ENCODE assay signal across 26 cellular contexts in genomic region chr21:32459972-32460371, GRCh38.
"Had no signal": no experiment of that assay in that cellular context is flagged by ENCODE, and none has a peak within 500 bp of the region (broad histone marks: within the 10 kb centered on the region; RNA-seq: fewer than 3 reads in every experiment).

No MANE protein-coding gene starts in this region.

- H3K36me3 ChIP-seq: neutrophil, pancreas had no signal

- FAIRE-seq: colon, keratinocyte, pancreas had no signal

- H3K9me3 ChIP-seq: esophagus muscularis mucosa, heart right ventricle, neutrophil, pancreas, psoas muscle, tibial artery had no signal

- H3K4me3 ChIP-seq: dorsolateral prefrontal cortex, esophagus muscularis mucosa, heart right ventricle, pancreas, psoas muscle, tibial artery had no signal

- H3K27me3 Mint-ChIP-seq: activated CD4-positive, alpha-beta T cell treated with anti-CD3 and anti-CD28 coated beads for 36 hours; activated naive CD8-positive, alpha-beta T cell treated with anti-CD3 and anti-CD28 coated beads, Interleukin-2, amount 10 ng/mL, durations not matched to agents 7 days and 5 days; effector memory CD8-positive, alpha-beta T cell; stimulated activated naive CD8-positive, alpha-beta T cell treated with anti-CD3 and anti-CD28 coated beads, Interleukin-15, amount 100 ng/mL, for 72 hours had no signal

- DNase-seq: activated B cell treated with CpG ODN at 0.5 μM for 24 hours; activated CD4-positive, alpha-beta T cell treated with anti-CD3 and anti-CD28 coated beads for 36 hours; activated CD4-positive, alpha-beta T cell treated with anti-CD3 and anti-CD28 coated beads, Interleukin-2, amount 50 U/mL, for 48 hours; activated CD8-positive, alpha-beta memory T cell treated with anti-CD3 and anti-CD28 coated beads, Interleukin-2, amount 50 U/mL, for 48 hours; activated naive CD4-positive, alpha-beta T cell treated with Interleukin-2 at 50 U/mL for 16 hours; activated naive CD8-positive, alpha-beta T cell treated with anti-CD3 and anti-CD28 coated beads, Interleukin-2, amount 10 ng/mL, durations not matched to agents 7 days and 5 days; activated T-cell treated with anti-CD3 and anti-CD28 coated beads, Interleukin-2, amount 50 U/mL, for 4 hours; dorsolateral prefrontal cortex; effector memory CD8-positive, alpha-beta T cell; heart right ventricle; left colon; pancreas; psoas muscle; right cardiac atrium; stimulated activated CD4-positive, alpha-beta T cell treated with anti-CD3 and anti-CD28 coated beads, Interleukin-1b, Interleukin-23, amount 100 ng/mL, for 48 hours; stimulated activated naive CD8-positive, alpha-beta T cell treated with anti-CD3 and anti-CD28 coated beads, Interleukin-15, amount 100 ng/mL, for 72 hours; T-helper 1 cell; T1000; tibial artery had no signal

- H3K4me3 Mint-ChIP-seq: activated B cell treated with CpG ODN at 0.5 μM for 24 hours; activated CD4-positive, alpha-beta T cell treated with anti-CD3 and anti-CD28 coated beads for 36 hours; activated naive CD8-positive, alpha-beta T cell treated with anti-CD3 and anti-CD28 coated beads, Interleukin-2, amount 10 ng/mL, durations not matched to agents 7 days and 5 days; activated T-cell treated with anti-CD3 and anti-CD28 coated beads, Interleukin-2, amount 50 U/mL, for 4 hours; effector memory CD8-positive, alpha-beta T cell; memory B cell; nephron; stimulated activated effector memory CD8-positive, alpha-beta T cell treated with anti-CD3 and anti-CD28 coated beads, Interleukin-12 subunit alpha, Interleukin-12 subunit beta, amount 100 ng/mL, for 72 hours; stimulated activated naive CD8-positive, alpha-beta T cell treated with anti-CD3 and anti-CD28 coated beads, Interleukin-15, amount 100 ng/mL, for 72 hours had no signal

- H3K27ac Mint-ChIP-seq: activated B cell treated with CpG ODN at 0.5 μM for 24 hours; activated CD4-positive, alpha-beta T cell treated with anti-CD3 and anti-CD28 coated beads for 36 hours; activated naive CD8-positive, alpha-beta T cell treated with anti-CD3 and anti-CD28 coated beads, Interleukin-2, amount 10 ng/mL, durations not matched to agents 7 days and 5 days; memory B cell; nephron; stimulated activated naive CD8-positive, alpha-beta T cell treated with anti-CD3 and anti-CD28 coated beads, Interleukin-15, amount 100 ng/mL, for 72 hours had no signal

- H3K9me3 Mint-ChIP-seq: activated B cell treated with CpG ODN at 0.5 μM for 24 hours; activated naive CD8-positive, alpha-beta T cell treated with anti-CD3 and anti-CD28 coated beads, Interleukin-2, amount 10 ng/mL, durations not matched to agents 7 days and 5 days; activated T-cell treated with anti-CD3 and anti-CD28 coated beads, Interleukin-2, amount 50 U/mL, for 4 hours; effector memory CD8-positive, alpha-beta T cell; memory B cell; nephron; stimulated activated effector memory CD8-positive, alpha-beta T cell treated with anti-CD3 and anti-CD28 coated beads, Interleukin-12 subunit alpha, Interleukin-12 subunit beta, amount 100 ng/mL, for 72 hours; stimulated activated naive CD8-positive, alpha-beta T cell treated with anti-CD3 and anti-CD28 coated beads, Interleukin-15, amount 100 ng/mL, for 72 hours had no signal

- H3K27ac ChIP-seq: esophagus muscularis mucosa, neutrophil, pancreas, psoas muscle, tibial artery had no signal

- H3K27me3 ChIP-seq: dorsolateral prefrontal cortex, esophagus muscularis mucosa, heart right ventricle, neutrophil, pancreas, tibial artery had no signal

- ATAC-seq: activated CD4-positive, alpha-beta T cell treated with anti-CD3 and anti-CD28 coated beads for 36 hours; activated T-cell treated with anti-CD3 and anti-CD28 coated beads, Interleukin-2, amount 50 U/mL, for 4 hours; effector memory CD8-positive, alpha-beta T cell; heart right ventricle; left colon; pancreas; psoas muscle; right cardiac atrium; stimulated activated effector memory CD8-positive, alpha-beta T cell treated with anti-CD3 and anti-CD28 coated beads, Interleukin-12 subunit alpha, Interleukin-12 subunit beta, amount 100 ng/mL, for 72 hours; stimulated activated naive CD8-positive, alpha-beta T cell treated with anti-CD3 and anti-CD28 coated beads, Interleukin-15, amount 100 ng/mL, for 72 hours had no signal

- H3K4me1 Mint-ChIP-seq: activated B cell treated with CpG ODN at 0.5 μM for 24 hours; activated naive CD8-positive, alpha-beta T cell treated with anti-CD3 and anti-CD28 coated beads, Interleukin-2, amount 10 ng/mL, durations not matched to agents 7 days and 5 days; memory B cell; stimulated activated naive CD8-positive, alpha-beta T cell treated with anti-CD3 and anti-CD28 coated beads, Interleukin-15, amount 100 ng/mL, for 72 hours had no signal
